6 cellular contexts compared by ENCODE assay signal in the genomic region with DNA sequence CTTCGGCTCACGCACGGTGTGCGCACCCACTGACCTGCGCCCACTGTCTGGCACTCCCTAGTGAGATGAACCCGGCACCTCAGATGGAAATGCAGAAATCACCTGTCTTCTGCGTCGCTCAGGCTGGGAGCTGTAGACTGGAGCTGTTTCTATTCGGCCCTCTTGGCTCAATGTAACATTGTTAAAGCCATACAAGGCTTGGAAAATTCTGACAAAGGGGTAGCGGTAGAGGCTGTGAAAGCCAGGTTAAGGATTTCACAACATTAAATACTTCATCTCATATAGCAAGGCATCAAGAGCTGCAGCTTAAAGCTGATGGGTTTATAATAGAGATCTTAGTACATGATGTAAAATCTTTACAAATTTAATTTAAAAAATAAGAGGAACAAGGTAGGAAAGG.
A peak's percentile ranks its signal among the peaks of the same experiment; 100 is the strongest.
DNase-seq lines count a peak whose midpoint lies in the region; FAIRE-seq and TF ChIP-seq lines count a peak whose summit lies in the region.
"Not testable (repeated sequence)": the region's sequence is repeated elsewhere in the genome, so short reads cannot be mapped to it uniquely, and the experiment has no call there.

No MANE protein-coding gene starts in this region.

- H3K79me2 ChIP-seq in H1 (ENCODE audit: control insufficient read depth in 1 of 2, insufficient read depth in 2 of 2, low read length in 2 of 2), result not testable (repeated sequence)

- H3K4me1 ChIP-seq in ES-I3 (ENCODE audit: insufficient read depth, low read length); HUES6 (ENCODE audit: control insufficient read depth, insufficient read depth, low read length); H1 (replicated peaks in 1 of 4; ENCODE audit: control insufficient read depth in 3 of 4, insufficient read depth in 4 of 4, low read length in 3 of 4); iPS-15b (ENCODE audit: control insufficient read depth, insufficient read depth, low read length): not testable (repeated sequence)

- H2AK5ac ChIP-seq in H1 (ENCODE audit: low read depth, low read length), result not testable (repeated sequence)

- not testable (repeated sequence) for H3K27me3 ChIP-seq in HUES6 (ENCODE audit: control insufficient read depth, insufficient read depth, low read length); H1 (replicated peaks in 1 of 4; ENCODE audit: control insufficient read depth in 3 of 4, extremely low read depth in 1 of 4, insufficient read depth in 3 of 4, low read length in 3 of 4); iPS-15b (ENCODE audit: control insufficient read depth, insufficient read depth, low read length)

- not testable (repeated sequence) for TF ChIP-seq POLR2A in H1 (IDR thresholded peaks at IDR 0.05; ENCODE audit: control extremely low read depth in 1 of 2, low read depth in 2 of 2, low read length in 2 of 2)

- DNase-seq in NCI-H2171 treated with DMSO at 0.1 percent for 48 hours (lab: John Stamatoyannopoulos, UW) (peak; percentile 12), left kidney (ENCODE audit: low read depth, low spot score) (peak; percentile 2)
- DNase-seq in H1 (ENCODE audit: low read depth in 1 of 2, low spot score in 2 of 2), result not testable (repeated sequence)

- not testable (repeated sequence) for TF ChIP-seq CTCF in H1 (IDR thresholded peaks at IDR 0.05; ENCODE audit: control extremely low read depth in 1 of 3, insufficient read depth in 1 of 3, low read depth in 1 of 3, low read length in 3 of 3)

- not testable (repeated sequence) for H3K9me3 ChIP-seq in ES-I3 (ENCODE audit: control insufficient read depth, insufficient read depth, low read length); HUES6 (ENCODE audit: control insufficient read depth, insufficient read depth, low read depth, low read length); H1 (ENCODE audit: insufficient read depth in 2 of 2, low read depth in 1 of 2, low read length in 1 of 2); iPS-15b (ENCODE audit: control insufficient read depth, insufficient read depth, low read length)

- not testable (repeated sequence) for H4K8ac ChIP-seq in H1 (ENCODE audit: extremely low read depth, insufficient read depth, low read length)

- not testable (repeated sequence) for TF ChIP-seq RAD21 in H1 (IDR thresholded peaks at IDR 0.05 in 1 of 2, conservative IDR thresholded peaks at IDR 0.05 in 1 of 2; ENCODE audit: low read depth in 2 of 2, low read length in 2 of 2)

- not testable (repeated sequence) for H4K20me1 ChIP-seq in H1 (replicated peaks in 1 of 2; ENCODE audit: control insufficient read depth in 1 of 2, insufficient read depth in 2 of 2, low read length in 2 of 2)

- peak overlapping the region; percentile 57; the same call in 1 of the 2 replicates for H3K9ac ChIP-seq in ES-I3 (ENCODE audit: low read depth, low read length)
- peak overlapping the region; percentile 12 for H3K9ac ChIP-seq in HUES6 (ENCODE audit: low read length)
- not testable (repeated sequence) for H3K9ac ChIP-seq in H1 (replicated peaks in 1 of 4; ENCODE audit: extremely low read depth in 1 of 4, low read depth in 3 of 4, low read length in 3 of 4); iPS-15b (ENCODE audit: low read depth, low read length)

- POLR2A ChIA-PET in H1 (lab: Charles Lee; ENCODE audit: partially characterized antibody), result interaction anchor here (0.7 kb wide), 1 partner anchor 785 kb away, joined by 4 read pairs; no protein-coding TSS in a partner anchor

- H3K36me3 ChIP-seq in ES-I3 (ENCODE audit: insufficient read depth, low read length); HUES6 (ENCODE audit: control insufficient read depth, insufficient read depth, low read length); H1 (ENCODE audit: control insufficient read depth in 2 of 4, insufficient read depth in 4 of 4, low read length in 3 of 4); iPS-15b (ENCODE audit: control insufficient read depth, insufficient read depth, low read length): not testable (repeated sequence)

- H3K4me3 ChIP-seq in HUES6 (ENCODE audit: low read depth, low read length), result peak overlapping the region; percentile 50
- not testable (repeated sequence) for H3K4me3 ChIP-seq in H1 (ENCODE audit: extremely low read depth in 1 of 4, insufficient read depth in 2 of 4, low read depth in 3 of 4, low read length in 4 of 4)
- peak overlapping the region; percentile 48 for H3K4me3 ChIP-seq in iPS-15b (ENCODE audit: low read depth, low read length)

- not testable (repeated sequence) for H3K23me2 ChIP-seq in H1 (ENCODE audit: low read depth, low read length)

- H3K14ac ChIP-seq in H1 (ENCODE audit: insufficient read length), result not testable (repeated sequence)

- peak overlapping the region; percentile 73; the same call in 1 of the 2 replicates for H2AFZ ChIP-seq in H1 (ENCODE audit: low read length)

- not testable (repeated sequence) for H2BK20ac ChIP-seq in H1 (ENCODE audit: low read length)

- WGBS in H1 (ENCODE audit: extremely low coverage in 1 of 2, insufficient coverage in 1 of 2, insufficient read length in 1 of 2, insufficient replicate concordance in 2 of 2, low coverage in 1 of 2, low lambda C conversion rate in 2 of 2, missing lambda C conversion rate in 1 of 2), 2 experiments, result 80% methylated on average over 5 of the region's 10 CpGs; no CpG with 5 or more reads in 1 of the 2 experiments

- H2BK120ac ChIP-seq in H1 (replicated peaks; ENCODE audit: low read depth, low read length), result not testable (repeated sequence)

- CTCF ChIA-PET in H1 (lab: Charles Lee; ENCODE audit: partially characterized antibody), result interaction anchor here (1.2 kb wide), 1 partner anchor 228 kb away, joined by 3 read pairs; no protein-coding TSS in a partner anchor

- not testable (repeated sequence) for H3K4ac ChIP-seq in H1 (replicated peaks; ENCODE audit: insufficient read length, low read depth, low read length)

- H3K79me1 ChIP-seq in H1 (ENCODE audit: low read depth, low read length), result not testable (repeated sequence)

- FAIRE-seq in H1 (lab: Jason Lieb, UNC), result not testable (repeated sequence)

- not testable (repeated sequence) for H4K91ac ChIP-seq in H1 (replicated peaks; ENCODE audit: insufficient read length, low read length)

- H3K4me2 ChIP-seq in H1 (ENCODE audit: insufficient read depth in 1 of 2, low read depth in 2 of 2, low read length in 2 of 2), result not testable (repeated sequence)

- not testable (repeated sequence) for H3K27ac ChIP-seq in HUES6 (ENCODE audit: low read depth, low read length); H1 (ENCODE audit: low read depth, low read length)

- H4K5ac ChIP-seq in H1 (ENCODE audit: insufficient read length, low read depth, low read length), result not testable (repeated sequence)

- H2BK15ac ChIP-seq in H1 (ENCODE audit: low read length), result not testable (repeated sequence)

- not testable (repeated sequence) for H3K18ac ChIP-seq in H1 (ENCODE audit: extremely low read depth, low read length)

- not testable (repeated sequence) for H3K23ac ChIP-seq in H1 (ENCODE audit: insufficient read length)

- not testable (repeated sequence) for TF ChIP-seq EP300 in H1 (IDR thresholded peaks at IDR 0.05; ENCODE audit: borderline replicate concordance in 1 of 2, low read depth in 2 of 2, low read length in 2 of 2)

- H3K56ac ChIP-seq in H1 (replicated peaks; ENCODE audit: insufficient read length, low read depth, low read length), result not testable (repeated sequence)

- not testable (repeated sequence) for H2BK12ac ChIP-seq in H1 (ENCODE audit: low read depth, low read length)

- not testable (repeated sequence) for H2BK5ac ChIP-seq in H1 (ENCODE audit: low read depth, low read length)

TF ChIP-seq in H1, 55 proteins besides CTCF, POLR2A, EP300 and RAD21:
- TF ChIP-seq YY1 (IDR thresholded peaks at IDR 0.05; ENCODE audit: low read depth, low read length), result peak; percentile 30; the same call in 1 of the 2 replicates
